In genomic region chr1:190738321-190738720, GRCh38 we compare ENCODE assay signal across 19 cellular contexts.
DNase-seq lines count a peak whose midpoint lies in the region; ATAC-seq, FAIRE-seq and TF ChIP-seq lines count a peak whose summit lies in the region.
"Had no signal": no experiment of that assay in that cellular context is flagged by ENCODE, and none has a peak within 500 bp of the region (broad histone marks: within the 10 kb centered on the region; RNA-seq: fewer than 3 reads in every experiment).

No MANE protein-coding gene starts in this region.

- no peaks in the 10 kb centered on the region for H3K36me3 Mint-ChIP-seq in astrocyte (ENCODE audit: low read depth, unreplicated experiment)
- H3K36me3 Mint-ChIP-seq: CD8-positive, alpha-beta T cell had no signal

- intact Hi-C loops in mucosa of descending colon (cut with DNase I, micrococcal nuclease) = no loop called here

- no peak overlapping the region for H3K4me2 ChIP-seq in astrocyte (ENCODE audit: low read length)
- H3K4me2 ChIP-seq: KMS-11 had no signal

- no peak for TF ChIP-seq CTCF in astrocyte (IDR thresholded peaks at IDR 0.05; ENCODE audit: insufficient read depth, low read depth, low read length)
- no peak for TF ChIP-seq CTCF in mucosa of descending colon (IDR thresholded peaks at IDR 0.05)

- ATAC-seq in mucosa of descending colon = no peak
- ATAC-seq: CD8-positive, alpha-beta T cell had no signal

- H3K9me3 ChIP-seq in astrocyte (ENCODE audit: insufficient read depth, low read depth, low read length) = no peaks in the 10 kb centered on the region
- no peaks in the 10 kb centered on the region for H3K9me3 ChIP-seq in mucosa of descending colon
- H3K9me3 ChIP-seq: BE2C, SJSA1 had no signal

- H3K27ac Mint-ChIP-seq in astrocyte (ENCODE audit: unreplicated experiment) = no peak overlapping the region
- H3K27ac Mint-ChIP-seq: CD8-positive, alpha-beta T cell; HFFc6 had no signal

- H3K4me3 ChIP-seq in astrocyte (ENCODE audit: insufficient read depth, low read depth, low read length) (no peak overlapping the region), mucosa of descending colon (no peak overlapping the region)
- H3K4me3 ChIP-seq: SJSA1 had no signal

- H3K27ac ChIP-seq in astrocyte (ENCODE audit: low read depth, low read length) = no peak overlapping the region
- H3K27ac ChIP-seq: KMS-11, RWPE1, SJSA1 had no signal

- no peak overlapping the region for H3K9ac ChIP-seq in astrocyte (ENCODE audit: low read length)
- H3K9ac ChIP-seq: KMS-11 had no signal

- no peaks in the 10 kb centered on the region for H3K4me1 Mint-ChIP-seq in astrocyte (ENCODE audit: low read depth, unreplicated experiment)

- no peaks in the 10 kb centered on the region for H3K27me3 ChIP-seq in astrocyte (ENCODE audit: insufficient read depth, low read length)
- H3K27me3 ChIP-seq: BE2C, SJSA1 had no signal

- H3K4me3 Mint-ChIP-seq in astrocyte (ENCODE audit: unreplicated experiment) = no peak overlapping the region
- H3K4me3 Mint-ChIP-seq: CD8-positive, alpha-beta T cell; HFFc6 had no signal

- no peak for FAIRE-seq in astrocyte (lab: Jason Lieb, UNC)
- FAIRE-seq: H1 had no signal

- H3K9me3 Mint-ChIP-seq in astrocyte (ENCODE audit: unreplicated experiment) = no peaks in the 10 kb centered on the region

- no peaks in the 10 kb centered on the region for H3K27me3 Mint-ChIP-seq in astrocyte (ENCODE audit: low read depth, unreplicated experiment)

- no peaks in the 10 kb centered on the region for H3K79me2 ChIP-seq in astrocyte (ENCODE audit: insufficient read depth, low read length)

- no peak overlapping the region for H2AFZ ChIP-seq in astrocyte (ENCODE audit: low read depth, low read length)

- no peaks in the 10 kb centered on the region for H4K20me1 ChIP-seq in astrocyte (ENCODE audit: insufficient read depth, low read length)

- DNase-seq in EL (peak; percentile 18), NCI-H226 (peak; percentile 43), astrocyte (ENCODE audit: low read depth) (peak; percentile 25), kidney tubule cell (ENCODE audit: low spot score) (peak; percentile 4), CD1c-positive myeloid dendritic cell (ENCODE audit: extremely low spot score) (no peak), mucosa of descending colon (no peak)
- DNase-seq in stimulated activated naive CD4-positive, alpha-beta T cell (lab: John Stamatoyannopoulos, UW) = no peak
- DNase-seq: BE2C; CD8-positive, alpha-beta T cell; HFFc6; MM.1S; NCI-H1105 treated with DMSO at 0.1 percent for 48 hours; NCI-H187; NCI-H2171; NCI-H82 had no signal

- H3K4me1 ChIP-seq in astrocyte (ENCODE audit: insufficient read depth, low read length) (no peaks in the 10 kb centered on the region), mucosa of descending colon (ENCODE audit: low read depth) (no peaks in the 10 kb centered on the region)
- H3K4me1 ChIP-seq: BE2C, SJSA1 had no signal

- H3K36me3 ChIP-seq in astrocyte (ENCODE audit: insufficient read depth, low read length) (no peaks in the 10 kb centered on the region), mucosa of descending colon (ENCODE audit: low read depth) (no peaks in the 10 kb centered on the region)
- H3K36me3 ChIP-seq: BE2C, SJSA1 had no signal

Comparison
In these comparisons a context has a peak if more than half of its experiments do, and no peak if none do; other contexts are left out.
1. DNase-seq: peak in EL (single experiment), NCI-H226 (single experiment), astrocyte (single experiment) and kidney tubule cell (single experiment); none in stimulated activated naive CD4-positive, alpha-beta T cell (0 of 6), CD1c-positive myeloid dendritic cell (single experiment) and mucosa of descending colon (0 of 3).